25 cellular contexts compared by ENCODE assay signal in the genomic region with DNA sequence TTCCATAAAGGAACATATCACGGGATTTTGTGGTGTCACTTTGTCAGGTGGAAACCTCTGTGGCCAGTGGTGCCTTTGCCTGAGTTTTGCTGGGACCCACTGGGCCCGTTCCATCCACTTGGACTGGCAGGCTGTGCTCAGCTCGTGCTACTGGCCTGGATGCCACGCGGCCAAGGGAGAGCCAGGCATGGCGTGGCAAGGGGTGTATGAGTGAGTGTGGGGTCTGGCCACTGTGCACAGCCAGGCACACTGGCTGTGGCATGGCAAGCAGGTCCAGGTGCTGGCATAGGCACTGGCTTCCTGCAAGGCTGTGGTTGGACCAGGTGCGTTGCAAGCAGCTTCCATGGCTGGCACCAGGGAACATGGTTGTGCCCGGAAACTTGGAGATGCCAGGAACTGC.
DNase-seq lines count a peak whose midpoint lies in the region; ATAC-seq, FAIRE-seq and TF ChIP-seq lines count a peak whose summit lies in the region.
"Had no signal": no experiment of that assay in that cellular context is flagged by ENCODE, and none has a peak within 500 bp of the region (broad histone marks: within the 10 kb centered on the region; RNA-seq: fewer than 3 reads in every experiment).

No MANE protein-coding gene starts in this region.

- intact Hi-C loops in Right ventricle myocardium inferior (cut with DNase I) (no loop called here), left cardiac atrium (cut with DNase I) (no loop called here)

- H3K4me3 ChIP-seq in H1 (ENCODE audit: extremely low read depth in 1 of 4, insufficient read depth in 2 of 4, low read depth in 3 of 4, low read length in 4 of 4) (no peak overlapping the region), mesenchymal stem cell (ENCODE audit: insufficient read depth in 1 of 2, low read depth in 1 of 2, low read length in 2 of 2) (no peak overlapping the region)
- H3K4me3 ChIP-seq: A549; BLaER1 treated with 17β-estradiol and CSF1 and Interleukin-3, amounts not matched to agents 10 nM and 100 nM; GM12878; GM23248 had no signal

- H2AK5ac ChIP-seq in H1 (ENCODE audit: low read depth, low read length) = no peak overlapping the region
- H2AK5ac ChIP-seq in mesenchymal stem cell (ENCODE audit: low read length, severe bottlenecking) = no peak overlapping the region

- no peaks in the 10 kb centered on the region for H3K9me3 ChIP-seq in H1 (ENCODE audit: insufficient read depth in 2 of 2, low read depth in 1 of 2, low read length in 1 of 2)
- no peaks in the 10 kb centered on the region for H3K9me3 ChIP-seq in mesenchymal stem cell (ENCODE audit: control insufficient read depth, low read length)
- H3K9me3 ChIP-seq: A549, BE2C had no signal

- H4K20me1 ChIP-seq in H1 (replicated peaks in 1 of 2; ENCODE audit: control insufficient read depth in 1 of 2, insufficient read depth in 2 of 2, low read length in 2 of 2) = peaks cover 0 to 2% of the 10 kb centered on the region in 2 experiments
- H4K20me1 ChIP-seq: BLaER1 treated with 17β-estradiol and CSF1 and Interleukin-3, amounts not matched to agents 10 nM and 100 nM had no signal

- no peak overlapping the region for H3K9ac ChIP-seq in H1 (replicated peaks in 1 of 4; ENCODE audit: extremely low read depth in 1 of 4, low read depth in 3 of 4, low read length in 3 of 4)
- no peak overlapping the region for H3K9ac ChIP-seq in mesenchymal stem cell (ENCODE audit: low read length)
- H3K9ac ChIP-seq: BLaER1 treated with 17β-estradiol and CSF1 and Interleukin-3, amounts not matched to agents 10 nM and 100 nM; GM23248 had no signal

- no peaks in the 10 kb centered on the region for H3K27me3 ChIP-seq in H1 (replicated peaks in 1 of 4; ENCODE audit: control insufficient read depth in 3 of 4, extremely low read depth in 1 of 4, insufficient read depth in 3 of 4, low read length in 3 of 4)
- H3K27me3 ChIP-seq in mesenchymal stem cell (ENCODE audit: control insufficient read depth in 1 of 2, insufficient read depth in 1 of 2, low read length in 2 of 2) = no peaks in the 10 kb centered on the region
- H3K27me3 ChIP-seq: BE2C; BLaER1 treated with 17β-estradiol and CSF1 and Interleukin-3, amounts not matched to agents 10 nM and 100 nM had no signal

- no peaks in the 10 kb centered on the region for H3K23me2 ChIP-seq in H1 (ENCODE audit: low read depth, low read length)

- CTCF ChIA-PET in H1 (lab: Charles Lee; ENCODE audit: partially characterized antibody) = interaction anchor here (1.0 to 2.1 kb wide), 2 partner anchors 11 to 16 kb away, joined by 4 to 8 read pairs; no protein-coding TSS in a partner anchor

- no peak overlapping the region for H4K5ac ChIP-seq in H1 (ENCODE audit: insufficient read length, low read depth, low read length)

- H3K27ac ChIP-seq in H1 (ENCODE audit: low read depth, low read length) (no peak overlapping the region), mesenchymal stem cell (ENCODE audit: low read length, poor library complexity, severe bottlenecking) (no peak overlapping the region)
- H3K27ac ChIP-seq: A549; BLaER1 treated with 17β-estradiol and CSF1 and Interleukin-3, amounts not matched to agents 10 nM and 100 nM; GM23248 had no signal

- H2BK15ac ChIP-seq in H1 (ENCODE audit: low read length) (no peak overlapping the region), mesenchymal stem cell (ENCODE audit: low read depth, poor library complexity, severe bottlenecking) (no peak overlapping the region)

- H2BK20ac ChIP-seq in H1 (ENCODE audit: low read length) = no peak overlapping the region

- no peak overlapping the region for H3K14ac ChIP-seq in H1 (ENCODE audit: insufficient read length)
- no peak overlapping the region for H3K14ac ChIP-seq in mesenchymal stem cell (ENCODE audit: low read length in 2 of 2)

- H2BK12ac ChIP-seq in H1 (ENCODE audit: low read depth, low read length) (no peak overlapping the region), mesenchymal stem cell (ENCODE audit: low read length in 2 of 2) (no peak overlapping the region)

- H2AFZ ChIP-seq in H1 (ENCODE audit: low read length) = no peak overlapping the region
- H2AFZ ChIP-seq in mesenchymal stem cell (ENCODE audit: low read depth, low read length) = no peak overlapping the region
- H2AFZ ChIP-seq: GM23248 had no signal

- TF ChIP-seq RAD21 in H1 (IDR thresholded peaks at IDR 0.05 in 1 of 2, conservative IDR thresholded peaks at IDR 0.05 in 1 of 2; ENCODE audit: low read depth in 2 of 2, low read length in 2 of 2) = no peak

- POLR2A ChIA-PET in H1 (lab: Charles Lee; ENCODE audit: partially characterized antibody) = no interaction called here

- TF ChIP-seq POLR2A in H1 (IDR thresholded peaks at IDR 0.05; ENCODE audit: control extremely low read depth in 1 of 2, low read depth in 2 of 2, low read length in 2 of 2) = no peak

- H2BK120ac ChIP-seq in H1 (replicated peaks; ENCODE audit: low read depth, low read length) (peak overlapping the region; percentile 31), mesenchymal stem cell (ENCODE audit: low read depth, low read length) (no peak overlapping the region)

- H3K56ac ChIP-seq in H1 (replicated peaks; ENCODE audit: insufficient read length, low read depth, low read length) = no peak overlapping the region

- no peak for TF ChIP-seq EP300 in H1 (IDR thresholded peaks at IDR 0.05; ENCODE audit: borderline replicate concordance in 1 of 2, low read depth in 2 of 2, low read length in 2 of 2)

- peak overlapping the region; percentile 68; the same call in 1 of the 2 replicates for H4K8ac ChIP-seq in H1 (ENCODE audit: extremely low read depth, insufficient read depth, low read length)
- no peak overlapping the region for H4K8ac ChIP-seq in mesenchymal stem cell (ENCODE audit: low read length)

- ATAC-seq in Right ventricle myocardium inferior (no peak), left cardiac atrium (no peak), HG02852 (IDR thresholded peaks at IDR 0.05; ENCODE audit: unreplicated experiment) (no peak)
- ATAC-seq: A549, GM12878, HCT116 had no signal

- peak; percentile 53 for DNase-seq in Right ventricle myocardium inferior (ENCODE audit: missing footprints)
- no peak for DNase-seq in left cardiac atrium
- no peak for DNase-seq in H1 (ENCODE audit: low read depth in 1 of 2, low spot score in 2 of 2)
- DNase-seq in mesenchymal stem cell = no peak
- no peak for DNase-seq in NCI-H510A (lab: John Stamatoyannopoulos, UW)
- no peak for DNase-seq in NCI-H1694 treated with DMSO at 0.1 percent for 48 hours (lab: John Stamatoyannopoulos, UW)
- DNase-seq: 8988T; ACHN; AML-193; BE2C; CD4-positive, alpha-beta T cell; CD8-positive, alpha-beta memory T cell; DMS 273 treated with DMSO at 0.1 percent for 48 hours; DMS79; EL; GDM1; GM23248; H9 had no signal

- no peak overlapping the region for H3K23ac ChIP-seq in H1 (ENCODE audit: insufficient read length)
- no peak overlapping the region for H3K23ac ChIP-seq in mesenchymal stem cell (ENCODE audit: low read length in 2 of 2)

- H3K4me1 ChIP-seq in H1 (replicated peaks in 1 of 4; ENCODE audit: control insufficient read depth in 3 of 4, insufficient read depth in 4 of 4, low read length in 3 of 4) (peaks cover 0 to 5% (median 0%) of the 10 kb centered on the region in 4 experiments; a peak in 1 of 7 replicates), mesenchymal stem cell (ENCODE audit: control insufficient read depth, insufficient read depth, low read depth, low read length) (no peaks in the 10 kb centered on the region)
- H3K4me1 ChIP-seq: BE2C; BLaER1 treated with 17β-estradiol and CSF1 and Interleukin-3, amounts not matched to agents 10 nM and 100 nM had no signal

- H3K4ac ChIP-seq in H1 (replicated peaks; ENCODE audit: insufficient read length, low read depth, low read length) = no peak overlapping the region
- no peak overlapping the region for H3K4ac ChIP-seq in mesenchymal stem cell (ENCODE audit: low read depth in 1 of 2, low read length in 2 of 2)

- no peaks in the 10 kb centered on the region for H3K79me2 ChIP-seq in H1 (ENCODE audit: control insufficient read depth in 1 of 2, insufficient read depth in 2 of 2, low read length in 2 of 2)

- WGBS in H1 (ENCODE audit: extremely low coverage in 1 of 2, insufficient coverage in 1 of 2, insufficient read length in 1 of 2, insufficient replicate concordance in 2 of 2, low coverage in 1 of 2, low lambda C conversion rate in 2 of 2, missing lambda C conversion rate in 1 of 2), 2 experiments = 94% methylated on average over 8 of the region's 8 CpGs; no CpG with 5 or more reads in 1 of the 2 experiments
- 96% methylated on average over 8 of the region's 8 CpGs for WGBS in mesenchymal stem cell

- H3K18ac ChIP-seq in H1 (ENCODE audit: extremely low read depth, low read length) (no peak overlapping the region), mesenchymal stem cell (ENCODE audit: low read depth in 1 of 2, low read length in 2 of 2) (no peak overlapping the region)

- no peak for TF ChIP-seq CTCF in H1 (IDR thresholded peaks at IDR 0.05; ENCODE audit: control extremely low read depth in 1 of 3, insufficient read depth in 1 of 3, low read depth in 1 of 3, low read length in 3 of 3)

- H3K79me1 ChIP-seq in H1 (ENCODE audit: low read depth, low read length) (no peaks in the 10 kb centered on the region), mesenchymal stem cell (replicated peaks; ENCODE audit: low read length, poor library complexity, severe bottlenecking) (peaks cover 5% of the 10 kb centered on the region)

- H3K36me3 ChIP-seq in H1 (ENCODE audit: control insufficient read depth in 2 of 4, insufficient read depth in 4 of 4, low read length in 3 of 4) (peaks cover 0 to 3% (median 0%) of the 10 kb centered on the region in 4 experiments; a peak in 2 of 8 replicates), mesenchymal stem cell (ENCODE audit: control insufficient read depth in 1 of 2, insufficient read depth in 2 of 2, low read depth in 1 of 2, low read length in 2 of 2) (peaks cover 16 to 25% of the 10 kb centered on the region in 2 experiments)
- H3K36me3 ChIP-seq: BE2C had no signal

- H4K91ac ChIP-seq in H1 (replicated peaks; ENCODE audit: insufficient read length, low read length) (no peak overlapping the region), mesenchymal stem cell (ENCODE audit: low read length) (peak overlapping the region; percentile 47)

- H3K4me2 ChIP-seq in H1 (ENCODE audit: insufficient read depth in 1 of 2, low read depth in 2 of 2, low read length in 2 of 2) (no peak overlapping the region), mesenchymal stem cell (ENCODE audit: low read length, poor library complexity, severe bottlenecking) (no peak overlapping the region)
- H3K4me2 ChIP-seq: A549; BLaER1 treated with 17β-estradiol and CSF1 and Interleukin-3, amounts not matched to agents 10 nM and 100 nM had no signal

- no peak for FAIRE-seq in H1 (lab: Jason Lieb, UNC)
- FAIRE-seq: A549, D721Med, GM12878, GM19239 had no signal

- H2BK5ac ChIP-seq in H1 (ENCODE audit: low read depth, low read length) (no peak overlapping the region), mesenchymal stem cell (ENCODE audit: low read depth, low read length, poor library complexity, severe bottlenecking) (no peak overlapping the region)

TF ChIP-seq in H1, 55 proteins besides CTCF, POLR2A, EP300 and RAD21:
- TF ChIP-seq CHD2 (IDR thresholded peaks at IDR 0.05; ENCODE audit: low read length) (no peak), CBX8 (IDR thresholded peaks at IDR 0.05; ENCODE audit: borderline replicate concordance, low read depth, low read length) (no peak)
